11 cellular contexts compared by ENCODE assay signal in the genomic region with DNA sequence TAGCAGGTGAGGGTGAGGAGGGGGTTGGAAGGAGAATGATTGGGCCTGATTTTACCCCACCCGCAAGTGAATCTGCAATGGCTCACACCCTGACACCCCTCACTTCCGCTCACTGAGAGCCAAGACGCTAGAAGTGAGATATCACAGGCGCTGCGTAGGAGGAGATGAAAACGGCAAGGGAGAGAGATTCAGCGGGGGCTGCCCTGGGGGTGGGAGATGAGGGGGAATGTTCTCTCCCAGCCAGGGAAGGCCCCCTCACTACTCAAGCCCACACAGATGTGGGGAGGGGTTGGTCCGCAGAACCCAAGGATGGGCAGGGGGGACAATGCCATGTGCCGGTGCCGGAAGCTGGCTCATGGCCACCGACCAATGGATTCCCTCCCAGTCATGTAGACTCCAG. TPM values are rescaled to one million over a fixed set of nuclear protein-coding genes. Genes with fewer than 3 reads are reported as not detected.
DNase-seq lines count a peak whose midpoint lies in the region; ATAC-seq lines count a peak whose summit lies in the region.
"Had no signal": no experiment of that assay in that cellular context is flagged by ENCODE, and none has a peak within 500 bp of the region (broad histone marks: within the 10 kb centered on the region; RNA-seq: fewer than 3 reads in every experiment).

No MANE protein-coding gene starts in this region.

- H3K4me1 Mint-ChIP-seq in stimulated activated naive CD8-positive, alpha-beta T cell treated with anti-CD3 and anti-CD28 coated beads, Interleukin-15, amount 100 ng/mL, for 72 hours, result peaks cover 43% of the 10 kb centered on the region
- H3K4me1 Mint-ChIP-seq in naive thymus-derived CD8-positive, alpha-beta T cell, result peaks cover 33 to 49% (median 40%) of the 10 kb centered on the region in 4 donors
- H3K4me1 Mint-ChIP-seq in stimulated activated memory B cell treated with anti-CD40 and anti-IgM and Interleukin-4, amounts not matched to agents 10 μg/mL and 1 μg/mL and 100 μg/mL, for 72 hours, result no peaks in the 10 kb centered on the region

- peak overlapping the region; percentile 71 to 81 for H3K27ac Mint-ChIP-seq in stimulated activated naive CD8-positive, alpha-beta T cell treated with anti-CD3 and anti-CD28 coated beads, Interleukin-15, amount 100 ng/mL, for 72 hours
- peak overlapping the region; percentile 16 to 86 for H3K27ac Mint-ChIP-seq in activated naive CD4-positive, alpha-beta T cell treated with anti-CD3 and anti-CD28 coated beads, Interleukin-2, amount 50 U/mL, for 72 hours
- H3K27ac Mint-ChIP-seq in naive thymus-derived CD8-positive, alpha-beta T cell, result peak overlapping the region; percentile 76 to 90 (median 85)
- no peak overlapping the region for H3K27ac Mint-ChIP-seq in stimulated activated memory B cell treated with anti-CD40 and anti-IgM and Interleukin-4, amounts not matched to agents 10 μg/mL and 1 μg/mL and 100 μg/mL, for 72 hours

- peak; percentile 63 for ATAC-seq in stimulated activated naive CD8-positive, alpha-beta T cell treated with anti-CD3 and anti-CD28 coated beads, Interleukin-15, amount 100 ng/mL, for 72 hours
- no peak for ATAC-seq in stimulated activated naive CD8-positive, alpha-beta T cell treated with anti-CD3 and anti-CD28 coated beads, Interleukin-15, Interleukin-2, amounts not matched to agents 100 U/mL and 50 U/mL, for 24 hours
- peak in 1 of 2 donors; percentile 57 for ATAC-seq in activated naive CD4-positive, alpha-beta T cell treated with anti-CD3 and anti-CD28 coated beads, Interleukin-2, amount 50 U/mL, for 72 hours
- peak; percentile 43 to 65 for ATAC-seq in naive thymus-derived CD8-positive, alpha-beta T cell
- ATAC-seq in HG03095 (IDR thresholded peaks at IDR 0.05; ENCODE audit: unreplicated experiment) (no peak), GM18520 (IDR thresholded peaks at IDR 0.05; ENCODE audit: unreplicated experiment) (no peak)
- no peak for ATAC-seq in stimulated activated memory B cell treated with anti-CD40 and anti-IgM and Interleukin-4, amounts not matched to agents 10 μg/mL and 1 μg/mL and 100 μg/mL, for 72 hours
- ATAC-seq: psoas muscle had no signal

- H3K27me3 Mint-ChIP-seq in stimulated activated naive CD8-positive, alpha-beta T cell treated with anti-CD3 and anti-CD28 coated beads, Interleukin-15, amount 100 ng/mL, for 72 hours, result no peaks in the 10 kb centered on the region
- peaks cover 0 to 2% (median 0%) of the 10 kb centered on the region in 5 donors for H3K27me3 Mint-ChIP-seq in naive thymus-derived CD8-positive, alpha-beta T cell
- H3K27me3 Mint-ChIP-seq in stimulated activated memory B cell treated with anti-CD40 and anti-IgM and Interleukin-4, amounts not matched to agents 10 μg/mL and 1 μg/mL and 100 μg/mL, for 72 hours, result peaks cover 32% of the 10 kb centered on the region

- POLR2A ChIA-PET in naive thymus-derived CD8-positive, alpha-beta T cell (lab: Charles Lee), result interaction anchor here (1.0 to 2.2 kb wide), 4 partner anchors 16 to 465 kb away, joined by 3 to 11 read pairs (median 6); a partner anchor contains a TSS

- no peaks in the 10 kb centered on the region for H3K9me3 Mint-ChIP-seq in stimulated activated naive CD8-positive, alpha-beta T cell treated with anti-CD3 and anti-CD28 coated beads, Interleukin-15, amount 100 ng/mL, for 72 hours
- peaks cover 0 to 6% of the 10 kb centered on the region in 2 donors for H3K9me3 Mint-ChIP-seq in activated naive CD4-positive, alpha-beta T cell treated with anti-CD3 and anti-CD28 coated beads, Interleukin-2, amount 50 U/mL, for 72 hours
- H3K9me3 Mint-ChIP-seq in naive thymus-derived CD8-positive, alpha-beta T cell, result no peaks in the 10 kb centered on the region
- H3K9me3 Mint-ChIP-seq in stimulated activated memory B cell treated with anti-CD40 and anti-IgM and Interleukin-4, amounts not matched to agents 10 μg/mL and 1 μg/mL and 100 μg/mL, for 72 hours, result no peaks in the 10 kb centered on the region

- H3K4me3 Mint-ChIP-seq in stimulated activated naive CD8-positive, alpha-beta T cell treated with anti-CD3 and anti-CD28 coated beads, Interleukin-15, amount 100 ng/mL, for 72 hours, result peak overlapping the region; percentile 16 to 69
- H3K4me3 Mint-ChIP-seq in naive thymus-derived CD8-positive, alpha-beta T cell, result peak overlapping the region in 9 of 10 donors; percentile 16 to 75 (median 62)
- H3K4me3 Mint-ChIP-seq in stimulated activated memory B cell treated with anti-CD40 and anti-IgM and Interleukin-4, amounts not matched to agents 10 μg/mL and 1 μg/mL and 100 μg/mL, for 72 hours, result no peak overlapping the region

- H3K36me3 Mint-ChIP-seq in activated naive CD4-positive, alpha-beta T cell treated with anti-CD3 and anti-CD28 coated beads, Interleukin-2, amount 50 U/mL, for 72 hours, result peaks cover 0 to 8% of the 10 kb centered on the region in 2 donors
- no peaks in the 10 kb centered on the region for H3K36me3 Mint-ChIP-seq in naive thymus-derived CD8-positive, alpha-beta T cell
- H3K36me3 Mint-ChIP-seq in stimulated activated memory B cell treated with anti-CD40 and anti-IgM and Interleukin-4, amounts not matched to agents 10 μg/mL and 1 μg/mL and 100 μg/mL, for 72 hours, result no peaks in the 10 kb centered on the region

- DNase-seq in stimulated activated naive CD8-positive, alpha-beta T cell treated with anti-CD3 and anti-CD28 coated beads, Interleukin-15, amount 100 ng/mL, for 72 hours, result no peak
- DNase-seq in stimulated activated naive CD8-positive, alpha-beta T cell treated with anti-CD3 and anti-CD28 coated beads, Interleukin-15, Interleukin-2, amounts not matched to agents 100 U/mL and 50 U/mL, for 24 hours, result no peak
- DNase-seq in activated naive CD4-positive, alpha-beta T cell treated with anti-CD3 and anti-CD28 coated beads, Interleukin-2, amount 50 U/mL, for 72 hours (ENCODE audit: low spot score in 2 of 2), result no peak
- peak in 2 of 10 donors; percentile 9 to 22 for DNase-seq in naive thymus-derived CD8-positive, alpha-beta T cell
- no peak for DNase-seq in SHP77 treated with DMSO at 0.1 percent for 48 hours (lab: John Stamatoyannopoulos, UW)
- DNase-seq: GOT3, NCI-H2081 treated with DMSO at 0.1 percent for 48 hours, psoas muscle had no signal

RNA-seq across cellular contexts. Expression of gene LOXHD1, which starts 32.9 kb away (rescaled TPM):
- total RNA-seq in activated naive CD4-positive, alpha-beta T cell treated with anti-CD3 and anti-CD28 coated beads, Interleukin-2, amount 50 U/mL, for 72 hours, result under 1 TPM; 0.10 to 0.14 TPM
- total RNA-seq in naive thymus-derived CD8-positive, alpha-beta T cell, result under 1 TPM; 0.08 to 0.39 TPM
- polyA plus RNA-seq in naive thymus-derived CD8-positive, alpha-beta T cell, result not detected

Comparison
In these comparisons a context has a peak if more than half of its experiments do, and no peak if none do; other contexts are left out.
1. ATAC-seq: peak in stimulated activated naive CD8-positive, alpha-beta T cell treated with anti-CD3 and anti-CD28 coated beads, Interleukin-15, amount 100 ng/mL, for 72 hours (single experiment) and naive thymus-derived CD8-positive, alpha-beta T cell (2 of 2); none in stimulated activated naive CD8-positive, alpha-beta T cell treated with anti-CD3 and anti-CD28 coated beads, Interleukin-15, Interleukin-2, amounts not matched to agents 100 U/mL and 50 U/mL, for 24 hours (single experiment), HG03095 (single experiment), stimulated activated memory B cell treated with anti-CD40 and anti-IgM and Interleukin-4, amounts not matched to agents 10 μg/mL and 1 μg/mL and 100 μg/mL, for 72 hours (single experiment) and GM18520 (single experiment).